9 cellular contexts compared by ENCODE assay signal in genomic region chr21:21199342-21200102, GRCh38.
DNase-seq lines count a peak whose midpoint lies in the region; TF ChIP-seq lines count a peak whose summit lies in the region.
"Had no signal": no experiment of that assay in that cellular context is flagged by ENCODE, and none has a peak within 500 bp of the region (broad histone marks: within the 10 kb centered on the region; RNA-seq: fewer than 3 reads in every experiment).

No MANE protein-coding gene starts in this region.

- H3K36me3 Mint-ChIP-seq in activated naive CD4-positive, alpha-beta T cell treated with anti-CD3 and anti-CD28 coated beads, Interleukin-2, amount 10 ng/mL, durations not matched to agents 7 days and 5 days = no peaks in the 10 kb centered on the region
- H3K36me3 Mint-ChIP-seq in CD4-positive, alpha-beta memory T cell = no peaks in the 10 kb centered on the region
- H3K36me3 Mint-ChIP-seq in CD14-positive monocyte = no peaks in the 10 kb centered on the region

- H3K4me1 Mint-ChIP-seq in activated naive CD4-positive, alpha-beta T cell treated with anti-CD3 and anti-CD28 coated beads, Interleukin-2, amount 10 ng/mL, durations not matched to agents 7 days and 5 days = peaks cover 13% of the 10 kb centered on the region
- H3K4me1 Mint-ChIP-seq in CD4-positive, alpha-beta memory T cell = peaks cover 0 to 15% (median 0%) of the 10 kb centered on the region in 4 donors
- no peaks in the 10 kb centered on the region for H3K4me1 Mint-ChIP-seq in CD14-positive monocyte
- H3K4me1 Mint-ChIP-seq: GM23338 had no signal

- peaks cover 38% of the 10 kb centered on the region for H3K4me1 ChIP-seq in adipocyte (ENCODE audit: control insufficient read depth, insufficient read depth, low read length)
- peaks cover 9% of the 10 kb centered on the region for H3K4me1 ChIP-seq in mesodermal cell (ENCODE audit: control insufficient read depth, insufficient read depth, low read length, poor library complexity, severe bottlenecking)
- peaks cover 6% of the 10 kb centered on the region for H3K4me1 ChIP-seq in suprapubic skin
- no peaks in the 10 kb centered on the region for H3K4me1 ChIP-seq in CD4-positive, alpha-beta memory T cell (ENCODE audit: insufficient read depth, low read length)

- peak overlapping the region; percentile 38 for H3K27ac Mint-ChIP-seq in activated naive CD4-positive, alpha-beta T cell treated with anti-CD3 and anti-CD28 coated beads, Interleukin-2, amount 10 ng/mL, durations not matched to agents 7 days and 5 days
- no peak overlapping the region for H3K27ac Mint-ChIP-seq in CD4-positive, alpha-beta memory T cell
- H3K27ac Mint-ChIP-seq in CD14-positive monocyte = no peak overlapping the region
- H3K27ac Mint-ChIP-seq: GM23338 had no signal

- no peaks in the 10 kb centered on the region for H3K9me3 ChIP-seq in adipocyte (ENCODE audit: control insufficient read depth, low read length)
- H3K9me3 ChIP-seq in mesodermal cell (ENCODE audit: control insufficient read depth, low read length) = no peaks in the 10 kb centered on the region
- no peaks in the 10 kb centered on the region for H3K9me3 ChIP-seq in suprapubic skin
- H3K9me3 ChIP-seq in CD4-positive, alpha-beta memory T cell (ENCODE audit: control insufficient read depth in 1 of 2, low read length in 2 of 2) = no peaks in the 10 kb centered on the region

- intact Hi-C loops in CD4-positive, alpha-beta memory T cell (cut with micrococcal nuclease) = no loop called here
- intact Hi-C loops in CD14-positive monocyte (cut with micrococcal nuclease) = no loop called here

- no peaks in the 10 kb centered on the region for H3K9me3 Mint-ChIP-seq in activated naive CD4-positive, alpha-beta T cell treated with anti-CD3 and anti-CD28 coated beads, Interleukin-2, amount 10 ng/mL, durations not matched to agents 7 days and 5 days
- peaks cover 0 to 5% (median 0%) of the 10 kb centered on the region in 8 donors for H3K9me3 Mint-ChIP-seq in CD4-positive, alpha-beta memory T cell
- peaks cover 0 to 2% (median 0%) of the 10 kb centered on the region in 7 donors for H3K9me3 Mint-ChIP-seq in CD14-positive monocyte
- H3K9me3 Mint-ChIP-seq: GM23338 had no signal

- WGBS in mesodermal cell (ENCODE audit: insufficient coverage in 2 of 2), 2 experiments = 82% methylated on average over 4 of the region's 7 CpGs; no CpG with 5 or more reads in 1 of the 2 experiments
- 79% methylated on average over 7 of the region's 7 CpGs for WGBS in suprapubic skin

- H3K27ac ChIP-seq in mesodermal cell (ENCODE audit: low read depth, low read length, severe bottlenecking) (peak overlapping the region; percentile 74), suprapubic skin (peak overlapping the region; percentile 69)
- H3K27ac ChIP-seq in CD4-positive, alpha-beta memory T cell (ENCODE audit: low read depth, low read length) = no peak overlapping the region

- H3K4me3 Mint-ChIP-seq in activated naive CD4-positive, alpha-beta T cell treated with anti-CD3 and anti-CD28 coated beads, Interleukin-2, amount 10 ng/mL, durations not matched to agents 7 days and 5 days = no peak overlapping the region
- H3K4me3 Mint-ChIP-seq in CD4-positive, alpha-beta memory T cell = peak overlapping the region in 3 of 8 donors; percentile 28 to 72 (median 64)
- no peak overlapping the region for H3K4me3 Mint-ChIP-seq in CD14-positive monocyte
- H3K4me3 Mint-ChIP-seq: GM23338 had no signal

- TF ChIP-seq CTCF in suprapubic skin (IDR thresholded peaks at IDR 0.05) (no peak), CD14-positive monocyte (IDR thresholded peaks at IDR 0.05) (no peak)

- H3K27me3 Mint-ChIP-seq in activated naive CD4-positive, alpha-beta T cell treated with anti-CD3 and anti-CD28 coated beads, Interleukin-2, amount 10 ng/mL, durations not matched to agents 7 days and 5 days = no peaks in the 10 kb centered on the region
- H3K27me3 Mint-ChIP-seq in CD4-positive, alpha-beta memory T cell = no peaks in the 10 kb centered on the region
- no peaks in the 10 kb centered on the region for H3K27me3 Mint-ChIP-seq in CD14-positive monocyte (ENCODE audit: low read depth in 3 of 3)

- TF ChIP-seq POLR2A in suprapubic skin (IDR thresholded peaks at IDR 0.05) = no peak

- H3K4me3 ChIP-seq in adipocyte (ENCODE audit: low read length) (peak overlapping the region; percentile 79), mesodermal cell (ENCODE audit: extremely low read depth, insufficient read depth, low read length, poor library complexity, severe bottlenecking) (no peak overlapping the region), suprapubic skin (no peak overlapping the region)
- H3K4me3 ChIP-seq in CD4-positive, alpha-beta memory T cell (ENCODE audit: low read length in 2 of 2) = no peak overlapping the region
- H3K4me3 ChIP-seq: GM23338 had no signal

- H3K27me3 ChIP-seq in adipocyte (replicated peaks; ENCODE audit: control insufficient read depth, insufficient read depth, low read length) = no peaks in the 10 kb centered on the region
- no peaks in the 10 kb centered on the region for H3K27me3 ChIP-seq in suprapubic skin
- no peaks in the 10 kb centered on the region for H3K27me3 ChIP-seq in CD4-positive, alpha-beta memory T cell (ENCODE audit: insufficient read depth, low read length)

- POLR2A ChIA-PET in CD4-positive, alpha-beta memory T cell (lab: Charles Lee; ENCODE audit: partially characterized antibody) = no interaction called here

- DNase-seq in activated naive CD4-positive, alpha-beta T cell treated with anti-CD3 and anti-CD28 coated beads, Interleukin-2, amount 10 ng/mL, durations not matched to agents 7 days and 5 days = no peak
- DNase-seq in activated naive CD4-positive, alpha-beta T cell (lab: John Stamatoyannopoulos, UW) = no peak
- no peak for DNase-seq in adipocyte (ENCODE audit: low read depth)
- no peak for DNase-seq in suprapubic skin (ENCODE audit: low spot score in 2 of 2)
- DNase-seq in CD4-positive, alpha-beta memory T cell = no peak
- no peak for DNase-seq in T1000 (lab: John Stamatoyannopoulos, UW)
- DNase-seq in CD14-positive monocyte (ENCODE audit: low spot score) = no peak

- CTCF ChIA-PET in activated naive CD4-positive, alpha-beta T cell treated with anti-CD3 and anti-CD28 coated beads, Interleukin-2, amount 10 ng/mL, durations not matched to agents 7 days and 5 days (lab: Charles Lee) = interaction anchor here (1.2 kb wide), 1 partner anchor 10 kb away, joined by 3 read pairs; no protein-coding TSS in a partner anchor
- CTCF ChIA-PET in CD4-positive, alpha-beta memory T cell (lab: Charles Lee; ENCODE audit: partially characterized antibody) = no interaction called here

- H3K36me3 ChIP-seq in adipocyte (ENCODE audit: control insufficient read depth, insufficient read depth, low read length, severe bottlenecking) (no peaks in the 10 kb centered on the region), mesodermal cell (ENCODE audit: control insufficient read depth, insufficient read depth, low read length) (no peaks in the 10 kb centered on the region), suprapubic skin (no peaks in the 10 kb centered on the region)
- H3K36me3 ChIP-seq in CD4-positive, alpha-beta memory T cell (ENCODE audit: insufficient read depth, low read length) = no peaks in the 10 kb centered on the region

- no peak for TF ChIP-seq EP300 in suprapubic skin (IDR thresholded peaks at IDR 0.05)

- H3K9ac ChIP-seq in adipocyte (ENCODE audit: low read length) = peak overlapping the region; percentile 62
